In genomic region chr1:228009116-228009827, GRCh38 we compare ENCODE assay signal across 17 cellular contexts. TPM values are rescaled to one million over a fixed set of nuclear protein-coding genes. Genes with fewer than 3 reads are reported as not detected.
DNase-seq lines count a peak whose midpoint lies in the region; ATAC-seq and TF ChIP-seq lines count a peak whose summit lies in the region.
"Had no signal": no experiment of that assay in that cellular context is flagged by ENCODE, and none has a peak within 500 bp of the region (broad histone marks: within the 10 kb centered on the region; RNA-seq: fewer than 3 reads in every experiment).

No MANE protein-coding gene starts in this region.

- H3K4me1 Mint-ChIP-seq in activated CD4-positive, alpha-beta T cell treated with anti-CD3 and anti-CD28 coated beads for 36 hours = peaks cover 2% of the 10 kb centered on the region
- H3K4me1 Mint-ChIP-seq in GM23338 = peaks cover 31% of the 10 kb centered on the region
- peaks cover 16% of the 10 kb centered on the region for H3K4me1 Mint-ChIP-seq in activated naive CD8-positive, alpha-beta T cell treated with anti-CD3 and anti-CD28 coated beads, Interleukin-2, amount 10 ng/mL, durations not matched to agents 7 days and 5 days

- H3K9me3 Mint-ChIP-seq in activated CD4-positive, alpha-beta T cell treated with anti-CD3 and anti-CD28 coated beads for 36 hours (ENCODE audit: low read depth) = no peaks in the 10 kb centered on the region
- peaks cover 3% of the 10 kb centered on the region; the same call in 2 of the 3 replicates for H3K9me3 Mint-ChIP-seq in GM23338
- H3K9me3 Mint-ChIP-seq in activated naive CD8-positive, alpha-beta T cell treated with anti-CD3 and anti-CD28 coated beads, Interleukin-2, amount 10 ng/mL, durations not matched to agents 7 days and 5 days = no peaks in the 10 kb centered on the region

- H3K27me3 ChIP-seq in GM23338 (ENCODE audit: insufficient read depth) = peaks cover 93% of the 10 kb centered on the region

- POLR2A ChIA-PET in activated CD4-positive, alpha-beta T cell treated with anti-CD3 and anti-CD28 coated beads for 36 hours (lab: Charles Lee) = no interaction called here
- POLR2A ChIA-PET in activated naive CD8-positive, alpha-beta T cell treated with anti-CD3 and anti-CD28 coated beads, Interleukin-2, amount 10 ng/mL, durations not matched to agents 7 days and 5 days (lab: Charles Lee) = interaction anchor here (1.6 kb wide), 1 partner anchor 72 kb away, joined by 4 read pairs; the partner anchor contains the start of gene ARF1

- H3K4me1 ChIP-seq in GM23338 (ENCODE audit: insufficient read depth) = peaks cover 27% of the 10 kb centered on the region
- H3K4me1 ChIP-seq: ascending aorta had no signal

- no peak for DNase-seq in activated CD4-positive, alpha-beta T cell treated with anti-CD3 and anti-CD28 coated beads for 36 hours
- DNase-seq in activated CD4-positive, alpha-beta T cell treated with anti-CD3 and anti-CD28 coated beads, Interleukin-2, amount 50 U/mL, for 4 hours = no peak
- DNase-seq in GM23338 (ENCODE audit: low spot score) = no peak
- no peak for DNase-seq in activated naive CD8-positive, alpha-beta T cell treated with anti-CD3 and anti-CD28 coated beads, Interleukin-2, amount 10 ng/mL, durations not matched to agents 7 days and 5 days
- peak; percentile 75 for DNase-seq in posterior vena cava (ENCODE audit: low spot score)
- DNase-seq in DMS153 treated with DMSO at 0.1 percent for 48 hours (lab: John Stamatoyannopoulos, UW; ENCODE audit: unreplicated experiment) = no peak
- DNase-seq: NCI-H1048; stimulated activated CD4-positive, alpha-beta T cell treated with anti-CD3 and anti-CD28 coated beads, Interleukin-4, amount 100 ng/mL, for 4 hours had no signal

- no peak overlapping the region for H3K27ac ChIP-seq in GM23338 (ENCODE audit: low read depth)
- H3K27ac ChIP-seq: ascending aorta, psoas muscle had no signal

- no peaks in the 10 kb centered on the region for H3K9me2 ChIP-seq in GM23338 (ENCODE audit: insufficient read depth)

- no peak overlapping the region for H3K27ac Mint-ChIP-seq in activated CD4-positive, alpha-beta T cell treated with anti-CD3 and anti-CD28 coated beads for 36 hours
- H3K27ac Mint-ChIP-seq in GM23338 = no peak overlapping the region
- peak overlapping the region; percentile 68 for H3K27ac Mint-ChIP-seq in activated naive CD8-positive, alpha-beta T cell treated with anti-CD3 and anti-CD28 coated beads, Interleukin-2, amount 10 ng/mL, durations not matched to agents 7 days and 5 days

- no peaks in the 10 kb centered on the region for H3K36me3 Mint-ChIP-seq in activated CD4-positive, alpha-beta T cell treated with anti-CD3 and anti-CD28 coated beads for 36 hours (ENCODE audit: low read depth)
- no peaks in the 10 kb centered on the region for H3K36me3 Mint-ChIP-seq in GM23338 (ENCODE audit: low read depth)
- no peaks in the 10 kb centered on the region for H3K36me3 Mint-ChIP-seq in activated naive CD8-positive, alpha-beta T cell treated with anti-CD3 and anti-CD28 coated beads, Interleukin-2, amount 10 ng/mL, durations not matched to agents 7 days and 5 days

- no peaks in the 10 kb centered on the region for H3K36me3 ChIP-seq in GM23338 (ENCODE audit: insufficient read depth)
- H3K36me3 ChIP-seq: ascending aorta had no signal

- peak overlapping the region; percentile 80; the same call in 1 of the 2 replicates for H3K4me2 ChIP-seq in GM23338

- H4K20me1 ChIP-seq in GM23338 (replicated peaks; ENCODE audit: insufficient read depth) = no peaks in the 10 kb centered on the region

- intact Hi-C loops in activated CD4-positive, alpha-beta T cell treated with anti-CD3 and anti-CD28 coated beads for 36 hours (cut with DNase I, micrococcal nuclease) = no loop called here
- intact Hi-C loops in posterior vena cava (cut with DNase I) = no loop called here

- H3K4me3 Mint-ChIP-seq in activated CD4-positive, alpha-beta T cell treated with anti-CD3 and anti-CD28 coated beads for 36 hours = peak overlapping the region; percentile 3
- H3K4me3 Mint-ChIP-seq in GM23338 = no peak overlapping the region; the same call in 2 of the 3 replicates
- H3K4me3 Mint-ChIP-seq in activated naive CD8-positive, alpha-beta T cell treated with anti-CD3 and anti-CD28 coated beads, Interleukin-2, amount 10 ng/mL, durations not matched to agents 7 days and 5 days = peak overlapping the region; percentile 80

- peaks cover 38% of the 10 kb centered on the region for H3K27me3 Mint-ChIP-seq in activated CD4-positive, alpha-beta T cell treated with anti-CD3 and anti-CD28 coated beads for 36 hours
- peaks cover 85% of the 10 kb centered on the region for H3K27me3 Mint-ChIP-seq in GM23338 (ENCODE audit: insufficient read depth, low read depth, poor library complexity)
- peaks cover 47% of the 10 kb centered on the region for H3K27me3 Mint-ChIP-seq in activated naive CD8-positive, alpha-beta T cell treated with anti-CD3 and anti-CD28 coated beads, Interleukin-2, amount 10 ng/mL, durations not matched to agents 7 days and 5 days

- H2AFZ ChIP-seq in GM23338 = no peak overlapping the region

- peak overlapping the region; percentile 56 for H3K4me3 ChIP-seq in GM23338
- H3K4me3 ChIP-seq: ascending aorta, lung, psoas muscle had no signal

- TF ChIP-seq CTCF in GM23338 (conservative IDR thresholded peaks at IDR 0.05; ENCODE audit: low read depth in 2 of 2) = no peak

- H3K79me2 ChIP-seq in GM23338 (replicated peaks; ENCODE audit: insufficient read depth) = no peaks in the 10 kb centered on the region

- 0 out of 2 replicates have a peak, but pooled peaks cover 4% of the 10 kb centered on the region for H3F3A ChIP-seq in GM23338 (replicated peaks; ENCODE audit: low read depth)

- CTCF ChIA-PET in activated CD4-positive, alpha-beta T cell treated with anti-CD3 and anti-CD28 coated beads for 36 hours (lab: Charles Lee) = no interaction called here

- ATAC-seq in activated CD4-positive, alpha-beta T cell treated with anti-CD3 and anti-CD28 coated beads for 36 hours = no peak
- ATAC-seq in GM23338 (no peak), GM21381 (IDR thresholded peaks at IDR 0.05; ENCODE audit: unreplicated experiment) (no peak), GM18861 (IDR thresholded peaks at IDR 0.05; ENCODE audit: unreplicated experiment) (no peak)
- peak; percentile 41 for ATAC-seq in activated naive CD8-positive, alpha-beta T cell treated with anti-CD3 and anti-CD28 coated beads, Interleukin-2, amount 10 ng/mL, durations not matched to agents 7 days and 5 days (ENCODE audit: low read depth)
- ATAC-seq: psoas muscle had no signal

TF ChIP-seq in GM23338, 12 proteins besides CTCF, POLR2A, EP300 and RAD21:
- TF ChIP-seq JUNB (IDR thresholded peaks at IDR 0.05; ENCODE audit: unreplicated experiment) = no peak
- TF ChIP-seq EZH2 (IDR thresholded peaks at IDR 0.05; ENCODE audit: low read depth, unreplicated experiment) = peak; percentile 57

RNA-seq across cellular contexts. Expression of gene WNT3A, which starts 2.5 kb away (rescaled TPM):
- not detected for total RNA-seq in activated CD4-positive, alpha-beta T cell treated with anti-CD3 and anti-CD28 coated beads for 36 hours
- 0.07 and 0.12 TPM in 2 replicates for total RNA-seq in GM23338 (2014; rRNA removed; shearing (Covaris generic))
- 0.40 and 0.65 TPM in 2 replicates for polyA plus RNA-seq in GM23338 (2016; fragmentation: Nextera tagmentation; extraction: Ambion mirVana)
- total RNA-seq in activated naive CD8-positive, alpha-beta T cell treated with anti-CD3 and anti-CD28 coated beads, Interleukin-2, amount 10 ng/mL, durations not matched to agents 7 days and 5 days = not detected
- not detected for total RNA-seq in posterior vena cava
- total RNA-seq: activated CD8-positive, alpha-beta memory T cell treated with anti-CD3 and anti-CD28 coated beads for 36 hours; ascending aorta; psoas muscle; SK-MEL-5; temporal lobe had no signal
- polyA plus RNA-seq: AG04450, psoas muscle had no signal
